12 cellular contexts compared by ENCODE assay signal in genomic region chr15:88653200-88654064, GRCh38. TPM values are rescaled to one million over a fixed set of nuclear protein-coding genes. Genes with fewer than 3 reads are reported as not detected.
DNase-seq lines count a peak whose midpoint lies in the region; ATAC-seq and TF ChIP-seq lines count a peak whose summit lies in the region.
"Had no signal": no experiment of that assay in that cellular context is flagged by ENCODE, and none has a peak within 500 bp of the region (broad histone marks: within the 10 kb centered on the region; RNA-seq: fewer than 3 reads in every experiment).

No MANE protein-coding gene starts in this region.

- H3K79me2 ChIP-seq in SK-N-SH (ENCODE audit: insufficient read depth) (no peaks in the 10 kb centered on the region), osteoblast (ENCODE audit: insufficient read depth, low read length) (no peaks in the 10 kb centered on the region)

- peaks cover 46% of the 10 kb centered on the region for H3K36me3 Mint-ChIP-seq in activated CD4-positive, alpha-beta T cell treated with anti-CD3 and anti-CD28 coated beads, Interleukin-2, amount 10 ng/mL, durations not matched to agents 7 days and 5 days (ENCODE audit: low read depth)
- peaks cover 17% of the 10 kb centered on the region for H3K36me3 Mint-ChIP-seq in central memory CD8-positive, alpha-beta T cell (ENCODE audit: insufficient read depth)

- no peaks in the 10 kb centered on the region for H3K27me3 ChIP-seq in SK-N-SH (ENCODE audit: insufficient read depth)
- no peaks in the 10 kb centered on the region for H3K27me3 ChIP-seq in osteoblast (ENCODE audit: insufficient read depth, low read length)

- H3K4me1 Mint-ChIP-seq in activated CD4-positive, alpha-beta T cell treated with anti-CD3 and anti-CD28 coated beads, Interleukin-2, amount 10 ng/mL, durations not matched to agents 7 days and 5 days, result peaks cover 62% of the 10 kb centered on the region
- peaks cover 55% of the 10 kb centered on the region for H3K4me1 Mint-ChIP-seq in central memory CD8-positive, alpha-beta T cell

- H3K9me3 ChIP-seq in SK-N-SH (no peaks in the 10 kb centered on the region), osteoblast (ENCODE audit: low read depth, low read length) (no peaks in the 10 kb centered on the region)
- H3K9me3 ChIP-seq: A549 had no signal

- POLR2A ChIA-PET in activated CD4-positive, alpha-beta T cell treated with anti-CD3 and anti-CD28 coated beads, Interleukin-2, amount 10 ng/mL, durations not matched to agents 7 days and 5 days (lab: Charles Lee), result no interaction called here
- POLR2A ChIA-PET in SK-N-SH (lab: Yijun Ruan, JAX), result interaction anchor here (1.0 kb wide), 1 partner anchor 25 kb away, joined by 3 read pairs; no protein-coding TSS in a partner anchor

- DNase-seq in activated CD4-positive, alpha-beta T cell treated with anti-CD3 and anti-CD28 coated beads, Interleukin-2, amount 10 ng/mL, durations not matched to agents 7 days and 5 days, result no peak
- DNase-seq in activated CD4-positive, alpha-beta T cell treated with anti-CD3 and anti-CD28 coated beads for 48 hours, result no peak
- DNase-seq in SK-N-SH (peak; percentile 59), posterior vena cava (ENCODE audit: low spot score) (peak; percentile 76), midbrain (lab: John Stamatoyannopoulos, UW) (no peak), osteoblast (ENCODE audit: insufficient read length, low spot score, missing footprints) (no peak)
- DNase-seq in central memory CD8-positive, alpha-beta T cell (ENCODE audit: low spot score in 2 of 2), result no peak
- DNase-seq: hypothalamus had no signal

- no peak for TF ChIP-seq EP300 in SK-N-SH (IDR thresholded peaks at IDR 0.05; ENCODE audit: borderline replicate concordance in 1 of 2, low read depth in 1 of 2, low read length in 1 of 2)

- peaks cover 5% of the 10 kb centered on the region for H3F3A ChIP-seq in SK-N-SH (replicated peaks; ENCODE audit: insufficient read depth)

- H4K20me1 ChIP-seq in SK-N-SH (ENCODE audit: insufficient read depth) (no peaks in the 10 kb centered on the region), osteoblast (ENCODE audit: insufficient read depth, low read length) (no peaks in the 10 kb centered on the region)

- intact Hi-C loops in posterior vena cava (cut with DNase I), result no loop called here

- H2AFZ ChIP-seq in SK-N-SH (ENCODE audit: low read depth) (no peak overlapping the region), osteoblast (ENCODE audit: low read length) (no peak overlapping the region)

- H3K4me2 ChIP-seq in SK-N-SH (no peak overlapping the region), osteoblast (ENCODE audit: insufficient read depth, low read length) (no peak overlapping the region)
- H3K4me2 ChIP-seq: A549 had no signal

- no peak for TF ChIP-seq RAD21 in SK-N-SH (IDR thresholded peaks at IDR 0.05; ENCODE audit: low read length)

- CTCF ChIA-PET in activated CD4-positive, alpha-beta T cell treated with anti-CD3 and anti-CD28 coated beads, Interleukin-2, amount 10 ng/mL, durations not matched to agents 7 days and 5 days (lab: Charles Lee), result interaction anchor here (0.5 to 1.4 kb wide), 5 partner anchors 15 to 612 kb away, joined by 3 to 4 read pairs (median 3); no protein-coding TSS in a partner anchor
- CTCF ChIA-PET in SK-N-SH (lab: Yijun Ruan, JAX), result interaction anchor here (0.8 to 1.6 kb wide), 9 partner anchors 20 to 524 kb away, joined by 3 to 4 read pairs (median 3); no protein-coding TSS in a partner anchor

- no peak overlapping the region for H3K9ac ChIP-seq in SK-N-SH

- H3K9me3 Mint-ChIP-seq in activated CD4-positive, alpha-beta T cell treated with anti-CD3 and anti-CD28 coated beads, Interleukin-2, amount 10 ng/mL, durations not matched to agents 7 days and 5 days, result no peaks in the 10 kb centered on the region
- no peaks in the 10 kb centered on the region for H3K9me3 Mint-ChIP-seq in central memory CD8-positive, alpha-beta T cell
- H3K9me3 Mint-ChIP-seq: neural crest cell had no signal

- peak overlapping the region; percentile 70 for H3K27ac Mint-ChIP-seq in activated CD4-positive, alpha-beta T cell treated with anti-CD3 and anti-CD28 coated beads, Interleukin-2, amount 10 ng/mL, durations not matched to agents 7 days and 5 days
- peak overlapping the region; percentile 87 for H3K27ac Mint-ChIP-seq in central memory CD8-positive, alpha-beta T cell (ENCODE audit: low read depth)

- H3K4me3 ChIP-seq in SK-N-SH (ENCODE audit: low read depth in 2 of 2, low read length in 1 of 2) (no peak overlapping the region), osteoblast (ENCODE audit: insufficient read depth, low read length) (no peak overlapping the region)
- H3K4me3 ChIP-seq: A549 had no signal

- no peak overlapping the region for H3K4me3 Mint-ChIP-seq in activated CD4-positive, alpha-beta T cell treated with anti-CD3 and anti-CD28 coated beads, Interleukin-2, amount 10 ng/mL, durations not matched to agents 7 days and 5 days
- H3K4me3 Mint-ChIP-seq in central memory CD8-positive, alpha-beta T cell, result peak overlapping the region; percentile 36
- H3K4me3 Mint-ChIP-seq: neural crest cell had no signal

- WGBS in SK-N-SH (ENCODE audit: low lambda C conversion rate), result 87% methylated on average over 10 of the region's 13 CpGs

- no peak overlapping the region for H3K27ac ChIP-seq in SK-N-SH (ENCODE audit: low read depth in 2 of 2, low read length in 1 of 2)
- no peak overlapping the region for H3K27ac ChIP-seq in osteoblast (ENCODE audit: low read depth, low read length)
- H3K27ac ChIP-seq: A549 had no signal

- no peaks in the 10 kb centered on the region for H3K27me3 Mint-ChIP-seq in activated CD4-positive, alpha-beta T cell treated with anti-CD3 and anti-CD28 coated beads, Interleukin-2, amount 10 ng/mL, durations not matched to agents 7 days and 5 days
- H3K27me3 Mint-ChIP-seq in central memory CD8-positive, alpha-beta T cell, result no peaks in the 10 kb centered on the region

- H3K4me1 ChIP-seq in SK-N-SH (ENCODE audit: control insufficient read depth in 1 of 2, insufficient read depth in 2 of 2, low read depth in 1 of 2, low read length in 1 of 2) (peaks cover 6 to 22% of the 10 kb centered on the region in 2 experiments; a peak in 2 of 4 replicates), osteoblast (ENCODE audit: insufficient read depth, low read length) (peaks cover 16% of the 10 kb centered on the region)

- H3K9me2 ChIP-seq in SK-N-SH, result no peaks in the 10 kb centered on the region

- ATAC-seq in central memory CD8-positive, alpha-beta T cell (replicated peaks; ENCODE audit: extremely low read depth, poor library complexity, severe bottlenecking), result no peak
- no peak for ATAC-seq in HG02623 (IDR thresholded peaks at IDR 0.05; ENCODE audit: unreplicated experiment)
- ATAC-seq: A549; activated CD4-positive, CD25-positive, alpha-beta regulatory T cell treated with anti-CD3 and anti-CD28 coated beads, Interleukin-2, amount 50 U/mL, for 24 hours had no signal

- TF ChIP-seq CTCF in SK-N-SH (IDR thresholded peaks at IDR 0.05) (no peak), osteoblast (IDR thresholded peaks at IDR 0.05; ENCODE audit: extremely low read depth, low read depth, low read length) (no peak)

- H3K36me3 ChIP-seq in SK-N-SH (replicated peaks in 1 of 2; ENCODE audit: control insufficient read depth in 1 of 2, insufficient read depth in 2 of 2, low read length in 1 of 2) (no peaks in the 10 kb centered on the region), osteoblast (ENCODE audit: insufficient read depth, low read length) (no peaks in the 10 kb centered on the region)

TF ChIP-seq in SK-N-SH, 30 proteins besides CTCF, POLR2A, EP300 and RAD21:
- no peak for TF ChIP-seq SMC3 (IDR thresholded peaks at IDR 0.05; ENCODE audit: low read depth, low read length)
- TF ChIP-seq MXI1 (IDR thresholded peaks at IDR 0.05; ENCODE audit: low read depth, low read length), result peak; percentile 32; the same call in 1 of the 2 replicates
- TF ChIP-seq GATA2 (CRISPR knock-in tag; IDR thresholded peaks at IDR 0.05), result no peak
- no peak for TF ChIP-seq POLR2AphosphoS5 (IDR thresholded peaks at IDR 0.05; ENCODE audit: low read depth, low read length)
TF ChIP-seq in SK-N-SH: peak in this region for 1.

RNA-seq across cellular contexts. Expression of gene ISG20, which starts 14.6 kb away (rescaled TPM):
- total RNA-seq in activated CD4-positive, alpha-beta T cell treated with anti-CD3 and anti-CD28 coated beads, Interleukin-2, amount 10 ng/mL, durations not matched to agents 7 days and 5 days, result 100 to 1,000 TPM; 206 to 236 TPM
- polyA plus RNA-seq in SK-N-SH (2012; rRNA removed), result 2.0 TPM in 2 replicates
- polyA plus RNA-seq in SK-N-SH (2012; cell fraction: cytosol; rRNA removed), result 1.0 and 1.7 TPM in 2 replicates
- 5.9 and 8.0 TPM in 2 replicates for polyA plus RNA-seq in SK-N-SH (2012; cell fraction: nucleus; rRNA removed)
- 1 to 10 TPM; 6.9 to 7.4 TPM for total RNA-seq in posterior vena cava
- total RNA-seq in osteoblast, result 2.1 and 3.3 TPM in 2 replicates

RNA-seq across cellular contexts. Expression of gene AEN, which starts 32.3 kb away (rescaled TPM):
- total RNA-seq in activated CD4-positive, alpha-beta T cell treated with anti-CD3 and anti-CD28 coated beads, Interleukin-2, amount 10 ng/mL, durations not matched to agents 7 days and 5 days, result 10 to 100 TPM; 45.7 to 52.5 TPM
- 46.4 and 65.2 TPM in 2 replicates for polyA plus RNA-seq in SK-N-SH (2012; rRNA removed)
- polyA plus RNA-seq in SK-N-SH (2012; cell fraction: cytosol; rRNA removed), result 20.2 and 29.7 TPM in 2 replicates
- polyA plus RNA-seq in SK-N-SH (2012; cell fraction: nucleus; rRNA removed), result 119 and 136 TPM in 2 replicates
- total RNA-seq in posterior vena cava (10 to 100 TPM; 12.2 to 24.3 TPM), osteoblast (43.9 and 46.3 TPM in 2 replicates)

Comparison
In these comparisons a context has a peak if more than half of its experiments do, and no peak if none do; other contexts are left out.
1. DNase-seq: peak in SK-N-SH (single experiment) and posterior vena cava (single experiment); none in activated CD4-positive, alpha-beta T cell treated with anti-CD3 and anti-CD28 coated beads, Interleukin-2, amount 10 ng/mL, durations not matched to agents 7 days and 5 days (single experiment), activated CD4-positive, alpha-beta T cell treated with anti-CD3 and anti-CD28 coated beads for 48 hours (single experiment), central memory CD8-positive, alpha-beta T cell (0 of 2), midbrain (single experiment) and osteoblast (single experiment).
2. RNA of gene ISG20, which starts 14.6 kb away (total RNA-seq): 206 to 236 TPM in activated CD4-positive, alpha-beta T cell treated with anti-CD3 and anti-CD28 coated beads, Interleukin-2, amount 10 ng/mL, durations not matched to agents 7 days and 5 days; 6.9 to 7.4 TPM in posterior vena cava and 2.1 to 3.3 TPM in osteoblast; every median in the first group is over 10 times any median in the second.